Comparison of ENCODE assay signal across 10 cellular contexts in the genomic region with DNA sequence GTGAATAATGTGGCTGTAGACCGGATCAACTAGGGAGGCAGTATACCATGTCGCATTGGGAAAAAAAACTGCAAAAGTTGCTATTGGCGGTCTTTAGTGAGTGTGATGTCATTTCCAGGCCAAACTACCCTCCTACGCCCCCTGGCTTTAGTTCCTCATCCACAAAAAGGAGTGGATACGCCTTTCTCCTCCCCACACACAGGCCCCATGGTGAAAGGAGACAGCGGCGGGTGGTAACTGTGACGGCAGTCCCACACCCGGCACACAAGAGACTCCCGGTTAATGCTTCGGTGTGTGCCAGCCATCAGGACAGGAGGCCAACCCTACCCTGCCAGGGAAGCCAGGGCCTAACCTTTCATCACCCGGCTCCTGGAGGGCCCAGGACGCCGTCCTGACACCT. TPM values are rescaled to one million over a fixed set of nuclear protein-coding genes. Genes with fewer than 3 reads are reported as not detected.
DNase-seq lines count a peak whose midpoint lies in the region; ATAC-seq and TF ChIP-seq lines count a peak whose summit lies in the region.
"Had no signal": no experiment of that assay in that cellular context is flagged by ENCODE, and none has a peak within 500 bp of the region (broad histone marks: within the 10 kb centered on the region; RNA-seq: fewer than 3 reads in every experiment).

No MANE protein-coding gene starts in this region.

- H3K4me3 Mint-ChIP-seq in CD14-positive monocyte (peak overlapping the region; percentile 9 to 67), naive B cell (peak overlapping the region in 4 of 8 donors; percentile 12 to 66 (median 41))
- H3K4me3 Mint-ChIP-seq in dendritic cell treated with granulocyte-macrophage colony-stimulating factor and Interleukin-4, amounts not matched to agents 40 ng/mL and 50 ng/mL, for 4 days: peak overlapping the region; percentile 34
- no peak overlapping the region for H3K4me3 Mint-ChIP-seq in activated naive CD4-positive, alpha-beta T cell treated with anti-CD3 and anti-CD28 coated beads, Interleukin-2, amount 10 ng/mL, durations not matched to agents 7 days and 5 days

- intact Hi-C loops in CD14-positive monocyte (cut with micrococcal nuclease): loop anchor here (10.0 kb wide), 1 partner anchor 395 kb away; no protein-coding TSS in a partner anchor
- intact Hi-C loops in dendritic cell treated with granulocyte-macrophage colony-stimulating factor and Interleukin-4, amounts not matched to agents 40 ng/mL and 50 ng/mL, for 4 days (cut with micrococcal nuclease): loop anchor here (10.0 kb wide), 1 partner anchor 355 kb away; no protein-coding TSS in a partner anchor

- ATAC-seq in naive B cell (ENCODE audit: low read depth in 2 of 2) (no peak), GM21390 (IDR thresholded peaks at IDR 0.05; ENCODE audit: unreplicated experiment) (no peak)

- H3K27ac Mint-ChIP-seq in CD14-positive monocyte (peak overlapping the region in 3 of 7 donors; percentile 26 to 41 (median 31)), naive B cell (peak overlapping the region in 4 of 6 donors; percentile 19 to 91 (median 80))
- peak overlapping the region; percentile 73 for H3K27ac Mint-ChIP-seq in dendritic cell treated with granulocyte-macrophage colony-stimulating factor and Interleukin-4, amounts not matched to agents 40 ng/mL and 50 ng/mL, for 4 days
- H3K27ac Mint-ChIP-seq in activated naive CD4-positive, alpha-beta T cell treated with anti-CD3 and anti-CD28 coated beads, Interleukin-2, amount 10 ng/mL, durations not matched to agents 7 days and 5 days: no peak overlapping the region

- peaks cover 25 to 34% of the 10 kb centered on the region in 2 donors for H3K36me3 Mint-ChIP-seq in CD14-positive monocyte
- H3K36me3 Mint-ChIP-seq in dendritic cell treated with granulocyte-macrophage colony-stimulating factor and Interleukin-4, amounts not matched to agents 40 ng/mL and 50 ng/mL, for 4 days (ENCODE audit: low read depth): peaks cover 18% of the 10 kb centered on the region
- no peaks in the 10 kb centered on the region for H3K36me3 Mint-ChIP-seq in naive B cell
- no peaks in the 10 kb centered on the region for H3K36me3 Mint-ChIP-seq in activated naive CD4-positive, alpha-beta T cell treated with anti-CD3 and anti-CD28 coated beads, Interleukin-2, amount 10 ng/mL, durations not matched to agents 7 days and 5 days

- CTCF ChIA-PET in activated naive CD4-positive, alpha-beta T cell treated with anti-CD3 and anti-CD28 coated beads, Interleukin-2, amount 10 ng/mL, durations not matched to agents 7 days and 5 days (lab: Charles Lee): interaction anchor here (2.5 to 6.5 kb wide), 3 partner anchors 12 to 166 kb away, joined by 6 to 382 read pairs (median 39); no protein-coding TSS in a partner anchor

- DNase-seq in CD14-positive monocyte (ENCODE audit: low spot score) (no peak), NCI-H1694 treated with DMSO at 0.1 percent for 48 hours (lab: John Stamatoyannopoulos, UW) (peak; percentile 59), naive B cell (no peak), COLO668 (lab: John Stamatoyannopoulos, UW; ENCODE audit: unreplicated experiment) (no peak), activated gamma-delta T cell (lab: John Stamatoyannopoulos, UW) (no peak)
- DNase-seq in activated naive CD4-positive, alpha-beta T cell treated with anti-CD3 and anti-CD28 coated beads, Interleukin-2, amount 10 ng/mL, durations not matched to agents 7 days and 5 days: no peak
- DNase-seq: activated CD4-positive, alpha-beta T cell treated with anti-CD3 and anti-CD28 coated beads, Interleukin-2, amount 50 U/mL, for 48 hours; Karpas-422 had no signal

- H3K9me3 Mint-ChIP-seq in CD14-positive monocyte (peaks cover 0 to 3% (median 0%) of the 10 kb centered on the region in 7 donors), naive B cell (no peaks in the 10 kb centered on the region)
- H3K9me3 Mint-ChIP-seq in dendritic cell treated with granulocyte-macrophage colony-stimulating factor and Interleukin-4, amounts not matched to agents 40 ng/mL and 50 ng/mL, for 4 days: no peaks in the 10 kb centered on the region
- H3K9me3 Mint-ChIP-seq in activated naive CD4-positive, alpha-beta T cell treated with anti-CD3 and anti-CD28 coated beads, Interleukin-2, amount 10 ng/mL, durations not matched to agents 7 days and 5 days: no peaks in the 10 kb centered on the region

- H3K27me3 Mint-ChIP-seq in CD14-positive monocyte (ENCODE audit: low read depth in 3 of 3) (peaks cover 0 to 3% (median 2%) of the 10 kb centered on the region in 3 donors), naive B cell (no peaks in the 10 kb centered on the region)
- peaks cover 11% of the 10 kb centered on the region for H3K27me3 Mint-ChIP-seq in dendritic cell treated with granulocyte-macrophage colony-stimulating factor and Interleukin-4, amounts not matched to agents 40 ng/mL and 50 ng/mL, for 4 days
- peaks cover 26% of the 10 kb centered on the region for H3K27me3 Mint-ChIP-seq in activated naive CD4-positive, alpha-beta T cell treated with anti-CD3 and anti-CD28 coated beads, Interleukin-2, amount 10 ng/mL, durations not matched to agents 7 days and 5 days

- H3K4me1 Mint-ChIP-seq in CD14-positive monocyte (peaks cover 42% of the 10 kb centered on the region), naive B cell (peaks cover 52 to 72% (median 58%) of the 10 kb centered on the region in 3 donors)
- peaks cover 64% of the 10 kb centered on the region for H3K4me1 Mint-ChIP-seq in dendritic cell treated with granulocyte-macrophage colony-stimulating factor and Interleukin-4, amounts not matched to agents 40 ng/mL and 50 ng/mL, for 4 days (ENCODE audit: low read depth)
- peaks cover 4% of the 10 kb centered on the region for H3K4me1 Mint-ChIP-seq in activated naive CD4-positive, alpha-beta T cell treated with anti-CD3 and anti-CD28 coated beads, Interleukin-2, amount 10 ng/mL, durations not matched to agents 7 days and 5 days

- peak; percentile 46 for TF ChIP-seq CTCF in CD14-positive monocyte (IDR thresholded peaks at IDR 0.05)

RNA-seq across cellular contexts. Expression of gene TP53I11, which starts 11.0 kb away (rescaled TPM):
- polyA plus RNA-seq in CD14-positive monocyte (10 to 100 TPM; 11.3 to 13.2 TPM), naive B cell (ENCODE audit: low read depth in 6 of 6) (10 to 100 TPM; 29.7 to 68.5 (median 39.4) TPM)
